In the genomic region with DNA sequence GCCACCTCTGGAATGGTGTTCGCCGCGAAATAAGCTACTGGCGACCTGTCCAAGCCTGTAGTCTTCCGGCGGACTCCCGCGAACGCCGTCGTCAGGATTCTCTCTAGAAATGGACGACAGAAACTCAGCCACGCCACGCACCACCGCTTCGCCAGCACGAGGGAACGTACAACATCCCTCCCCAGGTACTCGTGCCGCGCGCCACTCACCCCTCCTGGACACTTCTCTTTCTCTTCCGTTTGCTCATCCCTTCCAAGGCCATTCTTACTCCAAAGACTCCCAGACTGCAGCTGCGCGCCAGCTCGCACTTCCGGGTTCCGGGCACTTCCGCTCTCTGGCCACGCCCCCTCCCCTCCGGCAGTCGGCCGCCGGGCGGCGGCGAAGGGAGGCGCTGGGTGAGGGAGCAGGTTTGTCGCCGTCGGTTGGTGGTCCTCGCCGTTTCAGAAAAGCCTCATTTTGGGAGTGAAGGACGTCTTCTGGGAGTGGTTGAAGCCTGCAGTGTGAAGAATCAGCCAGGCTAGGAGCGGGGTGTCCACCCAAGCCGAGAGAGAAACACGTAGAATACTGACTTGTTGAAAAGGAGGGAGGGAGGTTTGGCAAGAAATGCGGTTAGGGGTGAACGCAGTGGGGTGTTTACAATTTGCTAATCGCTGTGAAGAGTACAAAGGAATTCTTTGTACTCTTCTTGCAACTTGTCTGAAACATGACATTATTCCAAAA, we compare ENCODE assay signal across 8 cellular contexts.
DNase-seq lines count a peak whose midpoint lies in the region; ATAC-seq lines count a peak whose summit lies in the region.

A gene with protein sequence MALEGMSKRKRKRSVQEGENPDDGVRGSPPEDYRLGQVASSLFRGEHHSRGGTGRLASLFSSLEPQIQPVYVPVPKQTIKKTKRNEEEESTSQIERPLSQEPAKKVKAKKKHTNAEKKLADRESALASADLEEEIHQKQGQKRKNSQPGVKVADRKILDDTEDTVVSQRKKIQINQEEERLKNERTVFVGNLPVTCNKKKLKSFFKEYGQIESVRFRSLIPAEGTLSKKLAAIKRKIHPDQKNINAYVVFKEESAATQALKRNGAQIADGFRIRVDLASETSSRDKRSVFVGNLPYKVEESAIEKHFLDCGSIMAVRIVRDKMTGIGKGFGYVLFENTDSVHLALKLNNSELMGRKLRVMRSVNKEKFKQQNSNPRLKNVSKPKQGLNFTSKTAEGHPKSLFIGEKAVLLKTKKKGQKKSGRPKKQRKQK (minus strand): TSS at position 286 of the 720 bp plus-strand sequence. CDS start 24 bp downstream, at position 262.

- H3K9me3 ChIP-seq in BLaER1, result no peaks in the 10 kb centered on the region

- H3K27ac ChIP-seq in BLaER1 (peak within 1 kb of the TSS; percentile 89), cingulate gyrus (ENCODE audit: low read depth, low read length) (peak within 1 kb of the TSS; percentile 90)

- DNase-seq in GM19240 (ENCODE audit: insufficient read length, low spot score) (peak; percentile 77), NCI-H524 treated with DMSO at 0.1 percent for 48 hours (lab: John Stamatoyannopoulos, UW) (peak; percentile 35), kidney tubule cell (ENCODE audit: low spot score) (peak; percentile 94)
- peak; percentile 90 for DNase-seq in activated CD4-positive, alpha-beta T cell treated with anti-CD3 and anti-CD28 coated beads for 4 hours
- DNase-seq in stimulated activated CD4-positive, alpha-beta T cell treated with anti-CD3 and anti-CD28 coated beads, Interleukin-1b, Interleukin-23, amount 100 ng/mL, for 1 hour (ENCODE audit: low read depth in 2 of 2), result peak; percentile 72 to 88

- peak within 1 kb of the TSS; percentile 90 for H3K9ac ChIP-seq in BLaER1

- peaks cover 37% of the 10 kb centered on the region for H3K4me1 ChIP-seq in BLaER1

- no peaks in the 10 kb centered on the region for H3K27me3 ChIP-seq in BLaER1

- no peaks in the 10 kb centered on the region for H4K20me1 ChIP-seq in BLaER1

- peak; percentile 78 for ATAC-seq in HG03457 (IDR thresholded peaks at IDR 0.05; ENCODE audit: unreplicated experiment)

- H3K36me3 ChIP-seq in BLaER1, result peaks cover 59% of the 10 kb centered on the region

- peak within 1 kb of the TSS; percentile 84 for H3K4me3 ChIP-seq in BLaER1

- peak within 1 kb of the TSS; percentile 79 for H3K4me2 ChIP-seq in BLaER1

Comparison
In these comparisons a context has a peak if more than half of its experiments do, and no peak if none do; other contexts are left out.
1. Peak in every context shown above with its lines: DNase-seq, ATAC-seq, H3K4me3 ChIP-seq and H3K27ac ChIP-seq.
2. DNase-seq: peak in every context shown above with its lines; median percentile 94 in kidney tubule cell; 90 in activated CD4-positive, alpha-beta T cell treated with anti-CD3 and anti-CD28 coated beads for 4 hours; 80 in stimulated activated CD4-positive, alpha-beta T cell treated with anti-CD3 and anti-CD28 coated beads, Interleukin-1b, Interleukin-23, amount 100 ng/mL, for 1 hour; 77 in GM19240; 35 in NCI-H524 treated with DMSO at 0.1 percent for 48 hours.